Comparison of ENCODE assay signal across 14 cellular contexts in genomic region chr10:132450825-132451505, GRCh38. TPM values are rescaled to one million over a fixed set of nuclear protein-coding genes. Genes with fewer than 3 reads are reported as not detected.
DNase-seq lines count a peak whose midpoint lies in the region; ATAC-seq and TF ChIP-seq lines count a peak whose summit lies in the region.
"Had no signal": no experiment of that assay in that cellular context is flagged by ENCODE, and none has a peak within 500 bp of the region (broad histone marks: within the 10 kb centered on the region; RNA-seq: fewer than 3 reads in every experiment).

No MANE protein-coding gene starts in this region.

- H3K27ac Mint-ChIP-seq in CD8-positive, alpha-beta T cell, result peak overlapping the region; percentile 87
- H3K27ac Mint-ChIP-seq: activated T-helper 2 cell treated with anti-CD3 and anti-CD28 coated beads, Interferon-gamma antibody, Interleukin-2, Interleukin-4, amounts not matched to agents 10 μg/mL and 5 μg/mL and 100 μg/mL, durations not matched to agents 14 hours and 24 hours and 36 hours had no signal

- no peak overlapping the region for H3K4me3 Mint-ChIP-seq in CD8-positive, alpha-beta T cell

- H3K4me3 ChIP-seq in CD8-positive, alpha-beta T cell (ENCODE audit: low read depth, low read length), result no peak overlapping the region
- H3K4me3 ChIP-seq in psoas muscle, result no peak overlapping the region
- H3K4me3 ChIP-seq: ascending aorta had no signal

- H3K9me3 ChIP-seq in CD8-positive, alpha-beta T cell (ENCODE audit: low read length), result no peaks in the 10 kb centered on the region
- H3K9me3 ChIP-seq in psoas muscle, result no peaks in the 10 kb centered on the region
- H3K9me3 ChIP-seq: ascending aorta had no signal

- H3K4me1 Mint-ChIP-seq in CD8-positive, alpha-beta T cell (ENCODE audit: low read depth), result peaks cover 44% of the 10 kb centered on the region

- H3K27ac ChIP-seq in CD8-positive, alpha-beta T cell (ENCODE audit: low read depth, low read length), result no peak overlapping the region
- H3K27ac ChIP-seq in RWPE1 (peak overlapping the region; percentile 57), psoas muscle (no peak overlapping the region)
- H3K27ac ChIP-seq: ascending aorta had no signal

- no peak for TF ChIP-seq CTCF in CD8-positive, alpha-beta T cell (IDR thresholded peaks at IDR 0.05)
- TF ChIP-seq CTCF in RWPE1 (conservative IDR thresholded peaks at IDR 0.05; ENCODE audit: low read depth), result no peak
- TF ChIP-seq CTCF in psoas muscle (IDR thresholded peaks at IDR 0.05), result no peak

- intact Hi-C loops in CD8-positive, alpha-beta T cell (cut with DNase I, micrococcal nuclease), result loop anchor here (5.0 to 10.0 kb wide), 3 partner anchors 286 to 549 kb away; partner anchors contain the start of gene PPP2R2D (in 1 of the 2)
- intact Hi-C loops in left colon (cut with DNase I, micrococcal nuclease), result loop anchor here in 1 of 2 donors (5.0 kb wide), 1 partner anchor 59 kb away; no protein-coding TSS in a partner anchor
- intact Hi-C loops in psoas muscle (cut with DNase I), result loop anchor here (5.0 kb wide), 1 partner anchor 229 kb away; no protein-coding TSS in a partner anchor

- no peaks in the 10 kb centered on the region for H3K27me3 Mint-ChIP-seq in CD8-positive, alpha-beta T cell (ENCODE audit: low read depth)

- peak in 1 of 7 experiments; percentile 16 for DNase-seq in CD8-positive, alpha-beta T cell
- DNase-seq in RWPE1 (ENCODE audit: low spot score) (no peak), left colon (peak; percentile 18 to 36), psoas muscle (peak; percentile 13 to 50), globus pallidus (ENCODE audit: low spot score) (no peak), NOMO-1 treated with dmso at 0.1 percent for 144 hours (lab: John Stamatoyannopoulos, UW; ENCODE audit: unreplicated experiment) (no peak), AG08395 (ENCODE audit: low spot score) (no peak)
- DNase-seq: activated CD4-positive, alpha-beta T cell treated with anti-CD3 and anti-CD28 coated beads for 48 hours; PC-3; stimulated activated CD4-positive, alpha-beta T cell treated with anti-CD3 and anti-CD28 coated beads, Interleukin-4, amount 100 ng/mL, for 1 hour; T-helper 1 cell had no signal

- H3K9me3 Mint-ChIP-seq in CD8-positive, alpha-beta T cell, result no peaks in the 10 kb centered on the region
- H3K9me3 Mint-ChIP-seq: activated T-helper 2 cell treated with anti-CD3 and anti-CD28 coated beads, Interferon-gamma antibody, Interleukin-2, Interleukin-4, amounts not matched to agents 10 μg/mL and 5 μg/mL and 100 μg/mL, durations not matched to agents 14 hours and 24 hours and 36 hours had no signal

- POLR2A ChIA-PET in CD8-positive, alpha-beta T cell (lab: Charles Lee), result no interaction called here
- POLR2A ChIA-PET in RWPE1 (lab: Yijun Ruan, JAX; ENCODE audit: low non-redundant PET), result interaction anchor here (0.6 kb wide), 1 partner anchor 88 kb away, joined by 3 read pairs; no protein-coding TSS in a partner anchor

- H3K36me3 Mint-ChIP-seq in CD8-positive, alpha-beta T cell, result no peaks in the 10 kb centered on the region

- peaks cover 54% of the 10 kb centered on the region for H3K4me1 ChIP-seq in CD8-positive, alpha-beta T cell (ENCODE audit: insufficient read depth, low read length)
- H3K4me1 ChIP-seq in psoas muscle, result peaks cover 12% of the 10 kb centered on the region

- no peaks in the 10 kb centered on the region for H3K27me3 ChIP-seq in CD8-positive, alpha-beta T cell (ENCODE audit: insufficient read depth, low read length)
- no peaks in the 10 kb centered on the region for H3K27me3 ChIP-seq in psoas muscle (ENCODE audit: insufficient read depth in 3 of 3, low read length in 2 of 3)
- H3K27me3 ChIP-seq: ascending aorta had no signal

- CTCF ChIA-PET in CD8-positive, alpha-beta T cell (lab: Charles Lee), result interaction anchor here (0.6 to 1.8 kb wide), 2 partner anchors 60 to 62 kb away, joined by 3 to 4 read pairs; no protein-coding TSS in a partner anchor
- CTCF ChIA-PET in RWPE1 (lab: Yijun Ruan, JAX), result interaction anchor here (0.6 to 0.8 kb wide), 2 partner anchors 32 to 105 kb away, joined by 3 read pairs; no protein-coding TSS in a partner anchor

- 81 to 90% (median 86%) methylated on average over 11 of the region's 11 CpGs for WGBS in psoas muscle, 3 donors

- no peak for ATAC-seq in CD8-positive, alpha-beta T cell
- ATAC-seq in left colon (no peak), psoas muscle (no peak), HG02610 (IDR thresholded peaks at IDR 0.05; ENCODE audit: unreplicated experiment) (no peak)
- ATAC-seq: PC-3 had no signal

- H3K36me3 ChIP-seq in CD8-positive, alpha-beta T cell (ENCODE audit: insufficient read depth, low read length), result no peaks in the 10 kb centered on the region
- no peaks in the 10 kb centered on the region for H3K36me3 ChIP-seq in psoas muscle (ENCODE audit: insufficient read depth in 1 of 2, low read depth in 1 of 2)
- H3K36me3 ChIP-seq: ascending aorta had no signal

RNA-seq across cellular contexts. Expression of gene PWWP2B, which starts 54.0 kb away (rescaled TPM):
- 10 to 100 TPM; 25.6 to 27.1 TPM for total RNA-seq in CD8-positive, alpha-beta T cell
- 10 to 100 TPM; 51.9 to 55.3 TPM for total RNA-seq in left colon
- 10 to 100 TPM; 14.5 to 25.0 (median 21.9) TPM for total RNA-seq in psoas muscle
- polyA plus RNA-seq in psoas muscle, result 10 to 100 TPM; 18.6 to 35.2 (median 23.4) TPM

Comparison
In these comparisons a context has a peak if more than half of its experiments do, and no peak if none do; other contexts are left out.
1. DNase-seq: peak in left colon (2 of 2) and psoas muscle (2 of 2); none in RWPE1 (single experiment), globus pallidus (single experiment), NOMO-1 treated with dmso at 0.1 percent for 144 hours (single experiment) and AG08395 (single experiment).